Comparison of ENCODE assay signal across 1 cellular context in the genomic region with DNA sequence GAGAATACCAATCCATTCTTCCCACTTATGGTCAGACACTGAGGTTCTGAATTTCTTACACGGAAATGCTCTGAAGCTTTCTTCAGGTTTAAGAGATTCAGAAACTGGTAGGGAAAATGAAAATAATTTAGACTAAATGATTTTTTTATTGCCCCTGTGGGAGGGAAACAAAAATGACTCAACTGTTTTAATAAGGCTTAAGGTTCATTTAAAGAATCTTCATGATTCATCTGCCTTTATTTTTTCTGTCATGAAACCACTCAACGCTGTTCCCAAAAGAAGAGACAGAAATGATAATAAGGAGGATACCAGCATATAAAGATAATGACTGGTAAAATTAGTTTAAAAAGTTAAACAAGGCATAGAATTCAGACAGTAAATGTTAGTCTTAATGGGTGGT.
TF ChIP-seq lines count a peak whose summit lies in the region.

No MANE protein-coding gene starts in this region.

TF ChIP-seq in WTC11, 78 proteins besides CTCF, POLR2A, EP300 and RAD21 (continued from another document):
- no peak for TF ChIP-seq ESRRA (CRISPR knock-in tag; IDR thresholded peaks at IDR 0.05; ENCODE audit: borderline replicate concordance)
